24 cellular contexts compared by ENCODE assay signal in genomic region chr21:33240404-33240803, GRCh38. TPM values are rescaled to one million over a fixed set of nuclear protein-coding genes. Genes with fewer than 3 reads are reported as not detected.
A peak's percentile ranks its signal among the peaks of the same experiment; 100 is the strongest.
DNase-seq lines count a peak whose midpoint lies in the region; ATAC-seq and TF ChIP-seq lines count a peak whose summit lies in the region.
"Had no signal": no experiment of that assay in that cellular context is flagged by ENCODE, and none has a peak within 500 bp of the region (broad histone marks: within the 10 kb centered on the region; RNA-seq: fewer than 3 reads in every experiment).

No MANE protein-coding gene starts in this region.

- peaks cover 52% of the 10 kb centered on the region for H3K36me3 Mint-ChIP-seq in activated CD4-positive, alpha-beta T cell treated with anti-CD3 and anti-CD28 coated beads, Interleukin-2, amount 10 ng/mL, durations not matched to agents 24 days and 14 days (ENCODE audit: low read depth)
- H3K36me3 Mint-ChIP-seq in activated naive CD8-positive, alpha-beta T cell treated with anti-CD3 and anti-CD28 coated beads for 36 hours, result peaks cover 63% of the 10 kb centered on the region

- no peaks in the 10 kb centered on the region for H3K27me3 Mint-ChIP-seq in activated CD4-positive, alpha-beta T cell treated with anti-CD3 and anti-CD28 coated beads, Interleukin-2, amount 10 ng/mL, durations not matched to agents 24 days and 14 days
- no peaks in the 10 kb centered on the region for H3K27me3 Mint-ChIP-seq in activated naive CD8-positive, alpha-beta T cell treated with anti-CD3 and anti-CD28 coated beads for 36 hours
- H3K27me3 Mint-ChIP-seq: progenitor cell of endocrine pancreas had no signal

- intact Hi-C loops in activated CD4-positive, alpha-beta T cell treated with anti-CD3 and anti-CD28 coated beads, Interleukin-2, amount 10 ng/mL, durations not matched to agents 24 days and 14 days (cut with micrococcal nuclease), result no loop called here

- no peaks in the 10 kb centered on the region for H3K9me3 Mint-ChIP-seq in activated CD4-positive, alpha-beta T cell treated with anti-CD3 and anti-CD28 coated beads, Interleukin-2, amount 10 ng/mL, durations not matched to agents 24 days and 14 days
- peaks cover 1% of the 10 kb centered on the region for H3K9me3 Mint-ChIP-seq in activated naive CD8-positive, alpha-beta T cell treated with anti-CD3 and anti-CD28 coated beads for 36 hours

- peaks cover 4% of the 10 kb centered on the region; the same call in 1 of the 2 replicates for H3K36me3 ChIP-seq in KMS-11 (ENCODE audit: insufficient read depth)
- H3K36me3 ChIP-seq in neutrophil, result peaks cover 59% of the 10 kb centered on the region

- H3K27ac ChIP-seq in KMS-11 (peak overlapping the region; percentile 95; the same call in 1 of the 2 replicates), neutrophil (peak overlapping the region; percentile 41)
- H3K27ac ChIP-seq: dorsolateral prefrontal cortex, lower lobe of right lung, SK-N-MC had no signal

- no peaks in the 10 kb centered on the region for H4K20me1 ChIP-seq in KMS-11 (ENCODE audit: insufficient read depth)

- peaks cover 89% of the 10 kb centered on the region for H3K4me1 ChIP-seq in KMS-11 (ENCODE audit: low read depth, poor library complexity, severe bottlenecking)
- peaks cover 8 to 27% of the 10 kb centered on the region in 2 experiments for H3K4me1 ChIP-seq in neutrophil (ENCODE audit: control insufficient read depth in 1 of 2, insufficient read depth in 1 of 2, low read depth in 1 of 2, low read length in 1 of 2)

- H3K27ac Mint-ChIP-seq in activated CD4-positive, alpha-beta T cell treated with anti-CD3 and anti-CD28 coated beads, Interleukin-2, amount 10 ng/mL, durations not matched to agents 24 days and 14 days, result no peak overlapping the region
- H3K27ac Mint-ChIP-seq in activated naive CD8-positive, alpha-beta T cell treated with anti-CD3 and anti-CD28 coated beads for 36 hours, result peak overlapping the region; percentile 36
- H3K27ac Mint-ChIP-seq: progenitor cell of endocrine pancreas, WTC11 had no signal

- ATAC-seq in esophagus mucosa (no peak), GM19467 (IDR thresholded peaks at IDR 0.05; ENCODE audit: unreplicated experiment) (no peak)
- ATAC-seq: lower lobe of right lung, sciatic nerve, WTC11 had no signal

- H3K9me3 ChIP-seq in neutrophil, result no peaks in the 10 kb centered on the region
- H3K9me3 ChIP-seq: lower lobe of right lung had no signal

- peak overlapping the region; percentile 52 for H3K4me3 Mint-ChIP-seq in activated CD4-positive, alpha-beta T cell treated with anti-CD3 and anti-CD28 coated beads, Interleukin-2, amount 10 ng/mL, durations not matched to agents 24 days and 14 days
- H3K4me3 Mint-ChIP-seq in activated naive CD8-positive, alpha-beta T cell treated with anti-CD3 and anti-CD28 coated beads for 36 hours, result no peak overlapping the region
- H3K4me3 Mint-ChIP-seq: WTC11 had no signal

- DNase-seq in activated CD4-positive, alpha-beta T cell treated with anti-CD3 and anti-CD28 coated beads, Interleukin-2, amount 10 ng/mL, durations not matched to agents 24 days and 14 days, result no peak
- DNase-seq in activated CD4-positive, alpha-beta T cell treated with anti-CD3 and anti-CD28 coated beads, Interleukin-2, amount 50 U/mL, for 1 hour, result no peak
- no peak for DNase-seq in activated naive CD8-positive, alpha-beta T cell treated with anti-CD3 and anti-CD28 coated beads for 36 hours
- DNase-seq in NCI-H524 (lab: John Stamatoyannopoulos, UW), result no peak
- DNase-seq: 8988T; activated CD4-positive, alpha-beta T cell treated with anti-CD3 and anti-CD28 coated beads, Interleukin-2, amount 50 U/mL, for 48 hours; activated naive CD4-positive, alpha-beta T cell treated with anti-CD3 and anti-CD28 coated beads, Interleukin-2, amount 50 U/mL, for 16 hours; cerebellar nuclear complex; DMS79 treated with DMSO at 0.1 percent for 48 hours; dorsolateral prefrontal cortex; Kasumi-1; lower lobe of right lung; NCI-H187 treated with DMSO at 0.1 percent for 48 hours; NCI-H69; T-helper 9 cell; trophoblast cell had no signal

- H2AFZ ChIP-seq in KMS-11 (ENCODE audit: low read depth), result no peak overlapping the region

- peaks cover 62% of the 10 kb centered on the region for H3K4me1 Mint-ChIP-seq in activated CD4-positive, alpha-beta T cell treated with anti-CD3 and anti-CD28 coated beads, Interleukin-2, amount 10 ng/mL, durations not matched to agents 24 days and 14 days
- H3K4me1 Mint-ChIP-seq in activated naive CD8-positive, alpha-beta T cell treated with anti-CD3 and anti-CD28 coated beads for 36 hours, result peaks cover 82% of the 10 kb centered on the region
- H3K4me1 Mint-ChIP-seq: WTC11 had no signal

- H3K79me2 ChIP-seq in KMS-11 (ENCODE audit: insufficient read depth, low read depth), result peaks cover 62% of the 10 kb centered on the region

- TF ChIP-seq CTCF in KMS-11 (conservative IDR thresholded peaks at IDR 0.05; ENCODE audit: low read depth, low read length) (no peak), neutrophil (IDR thresholded peaks at IDR 0.05) (no peak)

- H3K27me3 ChIP-seq in KMS-11 (ENCODE audit: insufficient read depth, low read depth) (no peaks in the 10 kb centered on the region), neutrophil (no peaks in the 10 kb centered on the region)
- H3K27me3 ChIP-seq: dorsolateral prefrontal cortex had no signal

- H3K4me3 ChIP-seq in KMS-11 (IDR thresholded peaks at IDR 0.05; ENCODE audit: insufficient read depth, low read depth, low read length), result no peak overlapping the region
- H3K4me3 ChIP-seq in neutrophil (ENCODE audit: low read depth in 1 of 2, low read length in 1 of 2), result no peak overlapping the region
- H3K4me3 ChIP-seq: dorsolateral prefrontal cortex, lower lobe of right lung, SK-N-MC had no signal

- H3K4me2 ChIP-seq in KMS-11, result peak overlapping the region; percentile 91

- no peak overlapping the region; the same call in 1 of the 2 replicates for H3K9ac ChIP-seq in KMS-11

RNA-seq across cellular contexts. Expression of gene IFNAR2, which starts 10.7 kb away (rescaled TPM):
- total RNA-seq in activated CD4-positive, alpha-beta T cell treated with anti-CD3 and anti-CD28 coated beads, Interleukin-2, amount 10 ng/mL, durations not matched to agents 24 days and 14 days, result 35.2 and 36.7 TPM in 2 replicates
- 10 to 100 TPM; 36.9 to 43.7 TPM for total RNA-seq in activated naive CD8-positive, alpha-beta T cell treated with anti-CD3 and anti-CD28 coated beads for 36 hours
- 7.7 TPM for total RNA-seq in esophagus mucosa

RNA-seq across cellular contexts. Expression of gene IL10RB, which starts 25.8 kb away (rescaled TPM):
- total RNA-seq in activated CD4-positive, alpha-beta T cell treated with anti-CD3 and anti-CD28 coated beads, Interleukin-2, amount 10 ng/mL, durations not matched to agents 24 days and 14 days, result 21.1 and 24.0 TPM in 2 replicates
- 10 to 100 TPM; 25.3 to 25.9 TPM for total RNA-seq in activated naive CD8-positive, alpha-beta T cell treated with anti-CD3 and anti-CD28 coated beads for 36 hours
- 27.5 TPM for total RNA-seq in esophagus mucosa
